Comparison of ENCODE assay signal across 8 cellular contexts in the genomic region with DNA sequence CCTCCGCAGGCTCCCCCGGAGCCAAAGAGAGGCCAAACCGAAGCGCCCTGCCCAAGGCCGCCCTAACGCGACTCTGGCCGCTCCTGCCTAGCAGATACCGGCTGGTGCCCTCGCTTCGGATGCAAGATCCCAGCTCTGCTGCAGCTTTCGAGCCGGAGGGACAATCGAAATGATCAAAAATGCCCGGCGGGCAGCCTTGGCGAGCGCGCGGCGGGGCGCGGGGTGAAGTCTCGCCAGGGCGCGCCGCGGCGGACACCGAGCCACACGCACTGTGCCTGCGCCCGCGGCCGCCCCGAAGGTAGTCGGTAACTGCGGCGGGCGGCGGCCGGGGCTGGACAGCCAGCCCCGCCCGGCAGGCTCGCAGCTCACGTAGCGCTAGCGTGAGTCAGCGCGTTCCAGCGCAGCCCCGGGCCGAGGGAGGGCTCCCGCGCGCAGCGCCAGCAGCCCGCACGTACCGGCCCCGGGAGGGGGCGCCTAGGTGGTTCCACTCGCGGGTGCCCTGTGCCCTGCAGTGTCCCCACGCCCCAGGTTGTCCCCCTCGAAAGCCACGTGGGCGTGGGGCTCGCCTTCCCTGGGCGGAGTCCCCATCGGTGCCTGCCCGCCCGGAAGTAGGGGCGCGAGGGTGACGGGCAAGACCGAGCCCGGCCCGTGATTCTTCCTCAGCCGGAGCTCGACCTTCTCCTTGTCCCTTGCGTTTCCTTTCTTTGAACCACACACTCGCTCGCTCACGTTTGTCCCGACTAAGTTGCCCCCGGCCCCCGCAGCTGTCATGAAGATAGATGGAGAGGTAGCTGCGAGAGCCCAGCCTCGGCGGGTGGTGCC.
DNase-seq lines count a peak whose midpoint lies in the region; ATAC-seq and TF ChIP-seq lines count a peak whose summit lies in the region.

No MANE protein-coding gene starts in this region.

- peaks cover 14% of the 10 kb centered on the region for H3K4me1 Mint-ChIP-seq in activated naive CD8-positive, alpha-beta T cell treated with anti-CD3 and anti-CD28 coated beads, Interleukin-2, amount 50 U/mL, for 24 hours

- H3K4me3 ChIP-seq in SJCRH30 (peak overlapping the region; percentile 60), heart left ventricle (peak overlapping the region; percentile 37 to 82 (median 64)), ovary (peak overlapping the region; percentile 50), upper lobe of right lung (peak overlapping the region; percentile 54)

- no peak for TF ChIP-seq EP300 in ovary (IDR thresholded peaks at IDR 0.05)

- H3K9me3 Mint-ChIP-seq in activated naive CD8-positive, alpha-beta T cell treated with anti-CD3 and anti-CD28 coated beads, Interleukin-2, amount 50 U/mL, for 24 hours: no peaks in the 10 kb centered on the region

- H3K27me3 Mint-ChIP-seq in activated naive CD8-positive, alpha-beta T cell treated with anti-CD3 and anti-CD28 coated beads, Interleukin-2, amount 50 U/mL, for 24 hours: peaks cover 27% of the 10 kb centered on the region

- H3K36me3 ChIP-seq in SJCRH30 (no peaks in the 10 kb centered on the region), heart left ventricle (no peaks in the 10 kb centered on the region), ovary (no peaks in the 10 kb centered on the region), upper lobe of right lung (no peaks in the 10 kb centered on the region)

- peak; percentile 24 to 76 for TF ChIP-seq POLR2A in heart left ventricle (IDR thresholded peaks at IDR 0.05)
- TF ChIP-seq POLR2A in ovary (IDR thresholded peaks at IDR 0.05): no peak

- H3K36me3 Mint-ChIP-seq in activated naive CD8-positive, alpha-beta T cell treated with anti-CD3 and anti-CD28 coated beads, Interleukin-2, amount 50 U/mL, for 24 hours (ENCODE audit: low read depth): no peaks in the 10 kb centered on the region

- H3K27me3 ChIP-seq in SJCRH30 (no peaks in the 10 kb centered on the region), heart left ventricle (no peaks in the 10 kb centered on the region), ovary (no peaks in the 10 kb centered on the region), upper lobe of right lung (no peaks in the 10 kb centered on the region)

- DNase-seq in CMK (ENCODE audit: low read depth) (peak; percentile 21), GM19240 (ENCODE audit: insufficient read length, low spot score) (peak; percentile 32), SJCRH30 (peak; percentile 67 to 71), heart left ventricle (peak; percentile 83 to 91 (median 87)), ovary (peak; percentile 72 to 85 (median 76)), upper lobe of right lung (peak; percentile 85)
- peak; percentile 67 for DNase-seq in activated naive CD8-positive, alpha-beta T cell treated with anti-CD3 and anti-CD28 coated beads, Interleukin-2, amount 50 U/mL, for 24 hours

- ATAC-seq in HG03378 (IDR thresholded peaks at IDR 0.05; ENCODE audit: unreplicated experiment) (peak; percentile 68), heart left ventricle (peak; percentile 57 to 96 (median 93)), upper lobe of right lung (peak; percentile 97)
- peak; percentile 91 for ATAC-seq in activated naive CD8-positive, alpha-beta T cell treated with anti-CD3 and anti-CD28 coated beads, Interleukin-2, amount 50 U/mL, for 24 hours

- intact Hi-C loops in heart left ventricle (cut with DNase I): loop anchor here in 8 of 10 donors (1.0 to 10.0 kb wide), 9 partner anchors 21 to 172 kb away; a partner anchor contains a TSS
- intact Hi-C loops in ovary (cut with DNase I): no loop called here
- intact Hi-C loops in upper lobe of right lung (cut with DNase I): no loop called here

- H3K4me1 ChIP-seq in SJCRH30: peaks cover 25% of the 10 kb centered on the region
- H3K4me1 ChIP-seq in heart left ventricle: peaks cover 0 to 43% (median 30%) of the 10 kb centered on the region in 12 donors
- H3K4me1 ChIP-seq in ovary (ENCODE audit: insufficient read depth): no peaks in the 10 kb centered on the region
- H3K4me1 ChIP-seq in upper lobe of right lung: peaks cover 7% of the 10 kb centered on the region

- WGBS in heart left ventricle, 4 donors: 1 to 3% (median 1%) methylated on average over 27 to 91 of the region's 91 CpGs
- WGBS in ovary, 3 donors: 1 to 2% (median 2%) methylated on average over 70 to 91 of the region's 91 CpGs

- peak overlapping the region; percentile 79 for H3K27ac Mint-ChIP-seq in activated naive CD8-positive, alpha-beta T cell treated with anti-CD3 and anti-CD28 coated beads, Interleukin-2, amount 50 U/mL, for 24 hours

- H3K4me3 Mint-ChIP-seq in activated naive CD8-positive, alpha-beta T cell treated with anti-CD3 and anti-CD28 coated beads, Interleukin-2, amount 50 U/mL, for 24 hours: peak overlapping the region; percentile 74

- peak; percentile 6 to 54 (median 38) for TF ChIP-seq CTCF in heart left ventricle (IDR thresholded peaks at IDR 0.05)
- TF ChIP-seq CTCF in ovary (IDR thresholded peaks at IDR 0.05): peak in 2 of 3 donors; percentile 18 to 22
- peak; percentile 26 for TF ChIP-seq CTCF in upper lobe of right lung (IDR thresholded peaks at IDR 0.05)

- no peaks in the 10 kb centered on the region for H3K9me3 ChIP-seq in SJCRH30 (replicated peaks)
- H3K9me3 ChIP-seq in heart left ventricle: no peaks in the 10 kb centered on the region
- H3K9me3 ChIP-seq in ovary: no peaks in the 10 kb centered on the region
- H3K9me3 ChIP-seq in upper lobe of right lung: no peaks in the 10 kb centered on the region

- H3K27ac ChIP-seq in SJCRH30: peak overlapping the region; percentile 96
- H3K27ac ChIP-seq in heart left ventricle: peak overlapping the region; percentile 83 to 98 (median 95)
- H3K27ac ChIP-seq in ovary: peak overlapping the region; percentile 16 to 63
- peak overlapping the region; percentile 80 for H3K27ac ChIP-seq in upper lobe of right lung

Comparison
In these comparisons a context has a peak if more than half of its experiments do, and no peak if none do; other contexts are left out.
1. Peak in every context shown above with its lines: DNase-seq, ATAC-seq, H3K4me3 ChIP-seq and H3K27ac ChIP-seq.
2. DNase-seq: peak in every context shown above with its lines; median percentile 87 in heart left ventricle; 85 in upper lobe of right lung; 76 in ovary; 69 in SJCRH30; 67 in activated naive CD8-positive, alpha-beta T cell treated with anti-CD3 and anti-CD28 coated beads, Interleukin-2, amount 50 U/mL, for 24 hours; 32 in GM19240; 21 in CMK.
3. H3K27ac ChIP-seq: peak in every context shown above with its lines; median percentile 96 in SJCRH30; 95 in heart left ventricle; 80 in upper lobe of right lung; 40 in ovary.
4. intact Hi-C loops: an anchor here in heart left ventricle (1.0 to 10.0 kb wide); none called in ovary and upper lobe of right lung.